In the genomic region with DNA sequence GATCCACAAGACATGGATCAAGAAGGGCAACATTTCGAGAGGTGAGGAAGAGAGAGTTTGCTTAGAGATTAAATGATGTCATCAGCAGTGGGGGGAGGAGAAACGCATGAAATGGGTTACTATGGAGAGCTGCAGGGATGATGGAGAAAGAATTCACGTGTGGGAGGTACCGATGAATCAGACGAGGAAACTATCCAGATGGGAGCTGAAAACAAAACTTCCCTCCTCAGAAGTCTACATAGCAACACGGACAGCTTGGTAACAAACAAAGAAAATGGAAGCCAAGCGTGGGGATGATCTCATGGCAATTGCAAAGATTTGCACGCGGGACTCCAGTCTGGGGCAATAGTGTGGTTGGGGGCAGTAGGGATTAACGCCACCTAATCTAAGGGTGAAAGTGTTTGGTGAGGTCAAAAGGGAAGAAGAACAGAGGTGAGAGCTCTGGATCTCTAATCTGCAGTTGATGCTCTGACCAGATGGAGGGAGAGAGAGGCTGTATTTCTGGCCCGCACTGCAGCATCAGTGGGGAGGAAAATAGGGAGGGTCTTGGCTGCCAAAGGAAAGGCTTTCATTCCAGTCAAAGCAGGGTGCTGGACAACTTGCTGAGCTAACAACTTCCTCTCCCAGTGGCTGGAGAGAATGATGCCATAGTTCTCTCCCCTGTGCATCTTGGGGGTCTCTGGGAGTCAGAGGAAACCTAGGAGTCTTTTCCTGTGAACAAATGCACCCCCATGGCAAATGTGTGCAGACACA, we compare ENCODE assay signal across 12 cellular contexts. TPM values are rescaled to one million over a fixed set of nuclear protein-coding genes. Genes with fewer than 3 reads are reported as not detected.
DNase-seq lines count a peak whose midpoint lies in the region; ATAC-seq, FAIRE-seq and TF ChIP-seq lines count a peak whose summit lies in the region.
"Had no signal": no experiment of that assay in that cellular context is flagged by ENCODE, and none has a peak within 500 bp of the region (broad histone marks: within the 10 kb centered on the region; RNA-seq: fewer than 3 reads in every experiment).

No MANE protein-coding gene starts in this region.

- peak overlapping the region; percentile 1 to 78 for H3K27ac ChIP-seq in breast epithelium
- H3K27ac ChIP-seq in tibial artery: peak overlapping the region; percentile 46 to 59

- no peak for ATAC-seq in GM19452 (IDR thresholded peaks at IDR 0.05; ENCODE audit: unreplicated experiment)
- no peak for ATAC-seq in HG02840 (IDR thresholded peaks at IDR 0.05; ENCODE audit: low FRiP score, unreplicated experiment)
- ATAC-seq: GM23338 had no signal

- no peak overlapping the region for H3K4me3 ChIP-seq in breast epithelium
- H3K4me3 ChIP-seq in tibial artery: peak overlapping the region in 1 of 2 donors; percentile 8
- H3K4me3 ChIP-seq: GM23338 had no signal

- FAIRE-seq in HTR-8/SVneo (lab: Jason Lieb, UNC): no peak
- FAIRE-seq: GM12892 had no signal

- DNase-seq in HPDE6-E6E7 (ENCODE audit: extremely low spot score): peak; percentile 54
- DNase-seq in breast epithelium (ENCODE audit: low spot score in 2 of 2): no peak
- peak; percentile 99 for DNase-seq in kidney glomerular epithelial cell (lab: John Stamatoyannopoulos, UW)
- peak in 1 of 2 donors; percentile 28 for DNase-seq in tibial artery
- DNase-seq in HTR-8/SVneo (ENCODE audit: insufficient read length, low spot score): no peak
- DNase-seq in stimulated activated CD4-positive, alpha-beta T cell treated with anti-CD3 and anti-CD28 coated beads, Interleukin-4, amount 100 ng/mL, for 4 hours: no peak
- DNase-seq: activated CD4-positive, alpha-beta T cell treated with anti-CD3 and anti-CD28 coated beads for 4 hours; KG1 had no signal

- TF ChIP-seq CTCF in breast epithelium (IDR thresholded peaks at IDR 0.05): no peak
- TF ChIP-seq CTCF in tibial artery (IDR thresholded peaks at IDR 0.05): no peak

- TF ChIP-seq POLR2A in breast epithelium (IDR thresholded peaks at IDR 0.05): no peak

- intact Hi-C loops in breast epithelium (cut with DNase I; ENCODE audit: low total_unique reads): no loop called here
- intact Hi-C loops in tibial artery (cut with DNase I; ENCODE audit: low total_unique reads): no loop called here

- no peaks in the 10 kb centered on the region for H3K4me1 ChIP-seq in breast epithelium
- peaks cover 0 to 29% (median 4%) of the 10 kb centered on the region in 4 donors for H3K4me1 ChIP-seq in tibial artery

- no peaks in the 10 kb centered on the region for H3K9me3 ChIP-seq in breast epithelium
- no peaks in the 10 kb centered on the region for H3K9me3 ChIP-seq in tibial artery

- H3K36me3 ChIP-seq in breast epithelium (no peaks in the 10 kb centered on the region), tibial artery (no peaks in the 10 kb centered on the region)

- H3K27me3 ChIP-seq in breast epithelium: no peaks in the 10 kb centered on the region
- H3K27me3 ChIP-seq in tibial artery: no peaks in the 10 kb centered on the region

RNA-seq across cellular contexts. Expression of gene CSNK2A3, which starts 43.4 kb away (rescaled TPM):
- total RNA-seq in breast epithelium: 1 to 10 TPM; 1.0 to 2.6 (median 1.3) TPM

Comparison
In these comparisons a context has a peak if more than half of its experiments do, and no peak if none do; other contexts are left out.
1. DNase-seq: peak in HPDE6-E6E7 (single experiment) and kidney glomerular epithelial cell (single experiment); none in breast epithelium (0 of 2), HTR-8/SVneo (single experiment) and stimulated activated CD4-positive, alpha-beta T cell treated with anti-CD3 and anti-CD28 coated beads, Interleukin-4, amount 100 ng/mL, for 4 hours (0 of 2).